Comparison of ENCODE assay signal across 2 cellular contexts in the genomic region with DNA sequence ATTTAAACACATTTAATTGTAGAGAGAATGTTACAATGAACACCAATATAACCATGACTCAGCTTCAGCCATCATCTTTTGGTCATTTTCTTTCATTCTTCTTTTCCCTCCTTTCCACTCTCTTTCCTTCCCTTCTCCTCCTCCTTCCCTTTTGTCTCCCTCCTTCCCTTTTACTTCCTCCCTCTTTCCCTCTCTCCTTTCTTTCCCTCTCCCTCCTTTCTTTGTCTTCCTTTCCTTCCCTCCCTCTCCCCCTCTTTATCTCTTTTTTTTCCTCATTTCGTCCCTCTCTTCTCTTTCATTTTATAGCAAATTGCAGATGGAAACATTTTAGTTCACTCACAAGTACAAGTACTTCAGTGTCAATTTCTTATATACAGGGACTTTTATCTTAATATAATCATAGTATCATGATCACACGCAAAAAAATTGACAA.
TF ChIP-seq lines count a peak whose summit lies in the region.

No MANE protein-coding gene starts in this region.

TF ChIP-seq in HEK293, 187 proteins besides CTCF, POLR2A, EP300 and RAD21:
- TF ChIP-seq PRDM1 (tag by site-specific recombination; IDR thresholded peaks at IDR 0.05) (peak; percentile 99), KLF7 (tag by site-specific recombination; IDR thresholded peaks at IDR 0.05; ENCODE audit: borderline replicate concordance) (peak; percentile 30; the same call in 1 of the 2 replicates), ZNF654 (tag by site-specific recombination; IDR thresholded peaks at IDR 0.05; ENCODE audit: low read depth) (no peak), ZNF366 (tag by site-specific recombination; conservative IDR thresholded peaks at IDR 0.05) (peak; percentile 96)
- TF ChIP-seq, protein P1, sequence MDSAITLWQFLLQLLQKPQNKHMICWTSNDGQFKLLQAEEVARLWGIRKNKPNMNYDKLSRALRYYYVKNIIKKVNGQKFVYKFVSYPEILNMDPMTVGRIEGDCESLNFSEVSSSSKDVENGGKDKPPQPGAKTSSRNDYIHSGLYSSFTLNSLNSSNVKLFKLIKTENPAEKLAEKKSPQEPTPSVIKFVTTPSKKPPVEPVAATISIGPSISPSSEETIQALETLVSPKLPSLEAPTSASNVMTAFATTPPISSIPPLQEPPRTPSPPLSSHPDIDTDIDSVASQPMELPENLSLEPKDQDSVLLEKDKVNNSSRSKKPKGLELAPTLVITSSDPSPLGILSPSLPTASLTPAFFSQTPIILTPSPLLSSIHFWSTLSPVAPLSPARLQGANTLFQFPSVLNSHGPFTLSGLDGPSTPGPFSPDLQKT (IDR thresholded peaks at IDR 0.05; ENCODE audit: borderline replicate concordance, low read depth, low read length) = no peak
TF ChIP-seq in HEK293: peak in this region for 3.

TF ChIP-seq in GM12878, 131 proteins besides CTCF, POLR2A, EP300 and RAD21:
- TF ChIP-seq TARDBP (IDR thresholded peaks at IDR 0.05; ENCODE audit: borderline replicate concordance) = no peak
- TF ChIP-seq, protein P2, sequence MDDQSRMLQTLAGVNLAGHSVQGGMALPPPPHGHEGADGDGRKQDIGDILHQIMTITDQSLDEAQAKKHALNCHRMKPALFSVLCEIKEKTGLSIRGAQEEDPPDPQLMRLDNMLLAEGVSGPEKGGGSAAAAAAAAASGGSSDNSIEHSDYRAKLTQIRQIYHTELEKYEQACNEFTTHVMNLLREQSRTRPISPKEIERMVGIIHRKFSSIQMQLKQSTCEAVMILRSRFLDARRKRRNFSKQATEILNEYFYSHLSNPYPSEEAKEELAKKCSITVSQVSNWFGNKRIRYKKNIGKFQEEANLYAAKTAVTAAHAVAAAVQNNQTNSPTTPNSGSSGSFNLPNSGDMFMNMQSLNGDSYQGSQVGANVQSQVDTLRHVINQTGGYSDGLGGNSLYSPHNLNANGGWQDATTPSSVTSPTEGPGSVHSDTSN (IDR thresholded peaks at IDR 0.05; ENCODE audit: insufficient replicate concordance, low read depth, low read length) = no peak
- TF ChIP-seq, protein P3, sequence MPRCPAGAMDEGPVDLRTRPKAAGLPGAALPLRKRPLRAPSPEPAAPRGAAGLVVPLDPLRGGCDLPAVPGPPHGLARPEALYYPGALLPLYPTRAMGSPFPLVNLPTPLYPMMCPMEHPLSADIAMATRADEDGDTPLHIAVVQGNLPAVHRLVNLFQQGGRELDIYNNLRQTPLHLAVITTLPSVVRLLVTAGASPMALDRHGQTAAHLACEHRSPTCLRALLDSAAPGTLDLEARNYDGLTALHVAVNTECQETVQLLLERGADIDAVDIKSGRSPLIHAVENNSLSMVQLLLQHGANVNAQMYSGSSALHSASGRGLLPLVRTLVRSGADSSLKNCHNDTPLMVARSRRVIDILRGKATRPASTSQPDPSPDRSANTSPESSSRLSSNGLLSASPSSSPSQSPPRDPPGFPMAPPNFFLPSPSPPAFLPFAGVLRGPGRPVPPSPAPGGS (IDR thresholded peaks at IDR 0.05; ENCODE audit: borderline replicate concordance, insufficient read depth, low read depth, low read length, poor library complexity, severe bottlenecking) = no peak
- TF ChIP-seq, protein P4, sequence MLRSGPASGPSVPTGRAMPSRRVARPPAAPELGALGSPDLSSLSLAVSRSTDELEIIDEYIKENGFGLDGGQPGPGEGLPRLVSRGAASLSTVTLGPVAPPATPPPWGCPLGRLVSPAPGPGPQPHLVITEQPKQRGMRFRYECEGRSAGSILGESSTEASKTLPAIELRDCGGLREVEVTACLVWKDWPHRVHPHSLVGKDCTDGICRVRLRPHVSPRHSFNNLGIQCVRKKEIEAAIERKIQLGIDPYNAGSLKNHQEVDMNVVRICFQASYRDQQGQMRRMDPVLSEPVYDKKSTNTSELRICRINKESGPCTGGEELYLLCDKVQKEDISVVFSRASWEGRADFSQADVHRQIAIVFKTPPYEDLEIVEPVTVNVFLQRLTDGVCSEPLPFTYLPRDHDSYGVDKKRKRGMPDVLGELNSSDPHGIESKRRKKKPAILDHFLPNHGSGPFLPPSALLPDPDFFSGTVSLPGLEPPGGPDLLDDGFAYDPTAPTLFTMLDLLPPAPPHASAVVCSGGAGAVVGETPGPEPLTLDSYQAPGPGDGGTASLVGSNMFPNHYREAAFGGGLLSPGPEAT (IDR thresholded peaks at IDR 0.05; ENCODE audit: low read depth) = no peak
- TF ChIP-seq, protein P5, sequence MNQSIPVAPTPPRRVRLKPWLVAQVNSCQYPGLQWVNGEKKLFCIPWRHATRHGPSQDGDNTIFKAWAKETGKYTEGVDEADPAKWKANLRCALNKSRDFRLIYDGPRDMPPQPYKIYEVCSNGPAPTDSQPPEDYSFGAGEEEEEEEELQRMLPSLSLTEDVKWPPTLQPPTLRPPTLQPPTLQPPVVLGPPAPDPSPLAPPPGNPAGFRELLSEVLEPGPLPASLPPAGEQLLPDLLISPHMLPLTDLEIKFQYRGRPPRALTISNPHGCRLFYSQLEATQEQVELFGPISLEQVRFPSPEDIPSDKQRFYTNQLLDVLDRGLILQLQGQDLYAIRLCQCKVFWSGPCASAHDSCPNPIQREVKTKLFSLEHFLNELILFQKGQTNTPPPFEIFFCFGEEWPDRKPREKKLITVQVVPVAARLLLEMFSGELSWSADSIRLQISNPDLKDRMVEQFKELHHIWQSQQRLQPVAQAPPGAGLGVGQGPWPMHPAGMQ (IDR thresholded peaks at IDR 0.05; ENCODE audit: borderline replicate concordance) = no peak
TF ChIP-seq in GM12878: peak in this region for 0.
